ENCODE assay signal across 8 cellular contexts in the genomic region with DNA sequence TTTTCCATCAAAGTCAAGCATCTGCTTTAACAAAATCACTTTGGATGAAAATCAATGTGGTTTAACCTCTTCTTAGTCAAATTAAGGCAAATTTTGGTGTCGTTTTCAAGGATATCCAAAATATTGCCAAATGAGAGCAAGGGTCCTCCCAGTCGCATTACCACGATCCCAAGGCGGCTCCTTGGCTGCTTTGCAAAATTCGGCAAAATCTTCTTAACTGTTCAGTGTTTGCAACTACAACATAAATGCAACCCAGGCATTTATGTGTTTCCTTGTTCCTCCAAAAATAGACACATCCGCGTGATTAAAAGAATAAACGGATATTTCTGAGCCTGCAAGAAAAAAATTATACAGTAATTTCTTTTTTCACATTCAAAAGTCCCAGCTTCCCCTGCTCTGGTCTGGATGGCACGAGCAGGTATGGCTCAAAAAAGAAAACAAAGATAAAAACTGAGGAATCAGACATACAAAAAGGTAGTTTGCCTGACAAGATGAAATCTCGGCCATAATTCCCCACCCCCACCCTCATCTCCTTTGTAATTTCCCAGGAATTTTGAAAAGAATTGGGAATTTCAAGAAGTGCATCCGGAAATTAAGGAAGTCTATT. TPM values are rescaled to one million over a fixed set of nuclear protein-coding genes. Genes with fewer than 3 reads are reported as not detected.
DNase-seq lines count a peak whose midpoint lies in the region; ATAC-seq and TF ChIP-seq lines count a peak whose summit lies in the region.

No MANE protein-coding gene starts in this region.

- peaks cover 0 to 47% (median 0%) of the 10 kb centered on the region in 9 donors for H3K27me3 ChIP-seq in heart left ventricle
- H3K27me3 ChIP-seq in mesendoderm (ENCODE audit: insufficient read depth, low read length, poor library complexity): no peaks in the 10 kb centered on the region
- H3K27me3 ChIP-seq in uterus: no peaks in the 10 kb centered on the region

- peak overlapping the region; percentile 98 to 100 (median 99) for H3K27ac Mint-ChIP-seq in brain

- H3K18ac ChIP-seq in mesendoderm (ENCODE audit: low read length): peak overlapping the region; percentile 96

- H3K4me3 ChIP-seq in heart left ventricle (peak overlapping the region; percentile 20 to 80 (median 70)), mesendoderm (ENCODE audit: low read length) (peak overlapping the region; percentile 30), uterus (peak overlapping the region; percentile 51 to 67)

- peak overlapping the region; percentile 59 for H3K4me2 ChIP-seq in mesendoderm (ENCODE audit: low read length)

- no peak overlapping the region for H3K23ac ChIP-seq in mesendoderm (ENCODE audit: low read length)

- no peak overlapping the region for H2BK5ac ChIP-seq in mesendoderm (ENCODE audit: low read length)

- H3K27me3 Mint-ChIP-seq in brain: peaks cover 20% of the 10 kb centered on the region

- H4K5ac ChIP-seq in mesendoderm (ENCODE audit: low read length): no peak overlapping the region

- no peaks in the 10 kb centered on the region for H3K36me3 Mint-ChIP-seq in brain

- H3K4me3 Mint-ChIP-seq in brain: peak overlapping the region; percentile 93 to 94 (median 94)

- H3K4me1 Mint-ChIP-seq in brain: peaks cover 63% of the 10 kb centered on the region

- H3K56ac ChIP-seq in mesendoderm (ENCODE audit: low read length): peak overlapping the region; percentile 88

- DNase-seq in heart left ventricle (no peak), Right ventricle myocardium superior (no peak), mesendoderm (no peak), uterus (no peak), DMS 273 (lab: John Stamatoyannopoulos, UW; ENCODE audit: unreplicated experiment) (no peak), OCI-M1 (lab: John Stamatoyannopoulos, UW) (no peak), germinal center (ENCODE audit: low spot score) (no peak)

- ATAC-seq in heart left ventricle (no peak), Right ventricle myocardium superior (ENCODE audit: poor library complexity) (no peak)

- intact Hi-C loops in heart left ventricle (cut with DNase I) (loop anchor here in 2 of 10 donors (5.0 to 10.0 kb wide), 2 partner anchors 155 to 213 kb away; no protein-coding TSS in a partner anchor), Right ventricle myocardium superior (cut with DNase I) (no loop called here), uterus (cut with DNase I; ENCODE audit: low total_unique reads) (no loop called here)

- H2BK15ac ChIP-seq in mesendoderm (replicated peaks; ENCODE audit: low read depth): no peak overlapping the region

- no peaks in the 10 kb centered on the region for H3K79me1 ChIP-seq in mesendoderm (ENCODE audit: low read length)

- TF ChIP-seq CTCF in heart left ventricle (IDR thresholded peaks at IDR 0.05): no peak
- no peak for TF ChIP-seq CTCF in brain (conservative IDR thresholded peaks at IDR 0.05)
- no peak for TF ChIP-seq CTCF in uterus (IDR thresholded peaks at IDR 0.05)

- peaks cover 20% of the 10 kb centered on the region for H3K79me2 ChIP-seq in mesendoderm (ENCODE audit: control insufficient read depth, insufficient read depth, low read length)

- H3K4me1 ChIP-seq in heart left ventricle (peaks cover 0 to 52% (median 17%) of the 10 kb centered on the region in 12 donors), mesendoderm (ENCODE audit: control insufficient read depth, low read depth, low read length) (peaks cover 15% of the 10 kb centered on the region), uterus (peaks cover 0 to 3% of the 10 kb centered on the region in 2 donors)

- whole genome bisulfite sequencing in heart left ventricle, 4 donors: 9 to 24% (median 15%) methylated on average over 11 of the region's 11 CpGs
- WGBS in mesendoderm (ENCODE audit: extremely low coverage, insufficient coverage, low lambda C conversion rate): no CpG with 5 or more reads among the region's 11 CpGs

- no peak overlapping the region for H3K4ac ChIP-seq in mesendoderm (ENCODE audit: low read depth, low read length)

- peak overlapping the region; percentile 69 for H3K9ac ChIP-seq in mesendoderm (ENCODE audit: low read length)

- H4K8ac ChIP-seq in mesendoderm (ENCODE audit: low read depth, low read length): peak overlapping the region; percentile 100

- H3K27ac ChIP-seq in heart left ventricle (peak overlapping the region; percentile 59 to 90 (median 84)), mesendoderm (ENCODE audit: low read depth, low read length) (peak overlapping the region; percentile 33), uterus (peak overlapping the region; percentile 76 to 91)

- H3K9me3 ChIP-seq in heart left ventricle (no peaks in the 10 kb centered on the region), uterus (no peaks in the 10 kb centered on the region)

- peaks cover 0 to 4% (median 0%) of the 10 kb centered on the region in 5 experiments for H3K9me3 Mint-ChIP-seq in brain

- TF ChIP-seq POLR2A in heart left ventricle (IDR thresholded peaks at IDR 0.05) (no peak), uterus (IDR thresholded peaks at IDR 0.05) (no peak)

- H3K36me3 ChIP-seq in heart left ventricle (no peaks in the 10 kb centered on the region), mesendoderm (ENCODE audit: control insufficient read depth, insufficient read depth, low read length) (no peaks in the 10 kb centered on the region), uterus (no peaks in the 10 kb centered on the region)

- no peak overlapping the region for H2BK120ac ChIP-seq in mesendoderm (ENCODE audit: low read depth, low read length)

- no peak overlapping the region for H2AK5ac ChIP-seq in mesendoderm (ENCODE audit: low read length)

RNA-seq across cellular contexts. Expression of a gene that starts 6.1 kb away (rescaled TPM):
- total RNA-seq in heart left ventricle: 1 to 10 TPM; 2.3 to 5.4 (median 3.6) TPM
- under 1 TPM; 0.61 to 0.75 TPM for polyA plus RNA-seq in heart left ventricle
- 3.3 TPM for total RNA-seq in Right ventricle myocardium superior
- polyA plus RNA-seq in brain (ENCODE audit: insufficient read depth, low read depth, low replicate concordance): 0.46 TPM
- 1.6 TPM for polyA plus RNA-seq in mesendoderm (2013, experiment 1 of 2)
- 1.7 TPM for polyA plus RNA-seq in mesendoderm (2013, experiment 2 of 2)
- total RNA-seq in uterus: 1 to 10 TPM in 2 of 4 donors, under 1 TPM in 1, not detected in 1; 0.26 to 4.9 (median 1.6) TPM

RNA-seq across cellular contexts. Expression of a gene that starts 14.6 kb away (rescaled TPM):
- total RNA-seq in heart left ventricle (10 to 100 TPM; 17.1 to 30.7 (median 25.2) TPM), Right ventricle myocardium superior (22.9 TPM), uterus (10 to 100 TPM; 34.1 to 71.2 (median 59.8) TPM)
- polyA plus RNA-seq in heart left ventricle (10 to 100 TPM; 16.0 to 30.3 TPM), brain (ENCODE audit: insufficient read depth, low read depth, low replicate concordance) (17.4 TPM)
- 37.4 TPM for polyA plus RNA-seq in mesendoderm (2013, experiment 1 of 2)
- polyA plus RNA-seq in mesendoderm (2013, experiment 2 of 2): 40.3 TPM

Comparison
In these comparisons a context has a peak if more than half of its experiments do, and no peak if none do; other contexts are left out.
1. H3K27ac ChIP-seq: peak in every context shown above with its lines; median percentile 84 in heart left ventricle; 84 in uterus; 33 in mesendoderm.